1 cellular context compared by ENCODE assay signal in the genomic region with DNA sequence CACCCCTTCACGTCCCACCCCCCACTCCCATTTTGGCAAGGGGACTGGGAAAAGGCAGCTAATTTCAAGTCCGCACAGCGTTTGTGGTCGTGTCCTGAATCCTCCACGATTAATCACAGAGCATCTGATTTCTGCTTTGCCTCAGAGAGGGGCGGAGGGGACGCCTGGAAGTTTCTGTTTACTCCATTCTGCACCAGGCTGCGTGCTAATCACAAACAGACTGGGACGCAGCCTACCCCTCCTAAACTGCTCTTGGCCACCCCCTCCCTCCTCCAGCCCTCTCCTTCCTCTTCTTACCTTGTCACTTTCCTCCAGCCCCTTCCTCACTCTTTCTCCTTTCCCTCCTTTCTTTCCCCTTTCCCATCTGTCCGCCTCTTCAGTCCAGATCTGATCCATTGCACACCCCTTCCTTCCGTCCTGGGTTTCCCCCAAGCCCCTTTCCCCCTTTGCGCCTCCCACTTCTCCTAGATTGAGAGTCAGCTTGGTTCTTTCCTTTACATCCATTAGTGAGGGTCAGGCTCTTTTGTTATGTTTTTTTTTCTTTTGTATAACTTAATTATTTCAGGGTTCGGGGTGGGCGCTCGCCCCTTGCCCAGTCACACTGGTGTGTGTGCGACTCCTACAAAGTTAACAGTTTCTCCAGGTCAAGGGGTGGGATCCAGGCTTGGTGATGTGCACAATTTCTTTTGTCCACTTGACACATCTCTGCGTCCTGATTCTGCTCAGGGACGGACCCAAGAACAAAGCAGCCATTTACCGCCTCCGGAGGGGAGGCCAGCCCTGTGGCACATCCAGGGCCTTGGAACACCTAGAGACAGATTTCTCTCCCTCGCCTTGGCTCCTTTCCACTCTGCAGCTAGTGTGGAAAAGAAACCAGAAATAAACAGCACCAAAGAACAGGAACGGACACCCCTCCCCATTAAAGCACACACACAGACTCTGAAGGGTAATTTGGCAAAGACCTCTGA.
TF ChIP-seq lines count a peak whose summit lies in the region.

No MANE protein-coding gene starts in this region.

TF ChIP-seq in K562, 482 proteins besides CTCF, POLR2A, EP300 and RAD21 (continued from another document and continues in another):
- TF ChIP-seq, protein P1, sequence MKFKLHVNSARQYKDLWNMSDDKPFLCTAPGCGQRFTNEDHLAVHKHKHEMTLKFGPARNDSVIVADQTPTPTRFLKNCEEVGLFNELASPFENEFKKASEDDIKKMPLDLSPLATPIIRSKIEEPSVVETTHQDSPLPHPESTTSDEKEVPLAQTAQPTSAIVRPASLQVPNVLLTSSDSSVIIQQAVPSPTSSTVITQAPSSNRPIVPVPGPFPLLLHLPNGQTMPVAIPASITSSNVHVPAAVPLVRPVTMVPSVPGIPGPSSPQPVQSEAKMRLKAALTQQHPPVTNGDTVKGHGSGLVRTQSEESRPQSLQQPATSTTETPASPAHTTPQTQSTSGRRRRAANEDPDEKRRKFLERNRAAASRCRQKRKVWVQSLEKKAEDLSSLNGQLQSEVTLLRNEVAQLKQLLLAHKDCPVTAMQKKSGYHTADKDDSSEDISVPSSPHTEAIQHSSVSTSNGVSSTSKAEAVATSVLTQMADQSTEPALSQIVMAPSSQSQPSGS (CRISPR knock-in tag; IDR thresholded peaks at IDR 0.05), result no peak
- TF ChIP-seq HNRNPL (IDR thresholded peaks at IDR 0.05; ENCODE audit: low read depth, low read length) (no peak), TEAD1 (CRISPR knock-in tag; IDR thresholded peaks at IDR 0.05) (no peak), ZNF77 (CRISPR knock-in tag; IDR thresholded peaks at IDR 0.05) (no peak), POU5F1 (IDR thresholded peaks at IDR 0.05; ENCODE audit: borderline replicate concordance, low read depth, low read length, partially characterized antibody) (no peak), SMARCA4 (IDR thresholded peaks at IDR 0.05) (peak; percentile 23; the same call in 1 of the 2 replicates), SREBF2 (CRISPR knock-in tag; IDR thresholded peaks at IDR 0.05) (no peak), TEAD2 (tag; IDR thresholded peaks at IDR 0.05) (no peak), RHOXF2B (CRISPR knock-in tag; conservative IDR thresholded peaks at IDR 0.05) (no peak), CBFA2T2 (conservative IDR thresholded peaks at IDR 0.05) (no peak), TCF3 (CRISPR knock-in tag; IDR thresholded peaks at IDR 0.05) (no peak; the same call in 1 of the 2 replicates), GTF2E2 (tag; IDR thresholded peaks at IDR 0.05) (no peak), CSDE1 (IDR thresholded peaks at IDR 0.05) (no peak), POLR2AphosphoS5 (IDR thresholded peaks at IDR 0.05; ENCODE audit: control insufficient read depth, insufficient read depth, low read depth, low read length) (no peak), ZNF263 (CRISPR knock-in tag; IDR thresholded peaks at IDR 0.05; ENCODE audit: borderline replicate concordance) (no peak; the same call in 1 of the 2 replicates), BRD9 (IDR thresholded peaks at IDR 0.05; ENCODE audit: low read depth, partially characterized antibody) (peak; percentile 87), RBM22 (IDR thresholded peaks at IDR 0.05; ENCODE audit: low read depth, low read length, poor library complexity, severe bottlenecking) (no peak), SNIP1 (IDR thresholded peaks at IDR 0.05; ENCODE audit: low read depth) (no peak), CBX2 (IDR thresholded peaks at IDR 0.05; ENCODE audit: insufficient read depth, low read length, poor library complexity, severe bottlenecking) (no peak), PCBP2 (IDR thresholded peaks at IDR 0.05; ENCODE audit: low read depth, low read length, poor library complexity, severe bottlenecking) (no peak), PHB (CRISPR knock-in tag; IDR thresholded peaks at IDR 0.05) (no peak)
- TF ChIP-seq, protein P2, sequence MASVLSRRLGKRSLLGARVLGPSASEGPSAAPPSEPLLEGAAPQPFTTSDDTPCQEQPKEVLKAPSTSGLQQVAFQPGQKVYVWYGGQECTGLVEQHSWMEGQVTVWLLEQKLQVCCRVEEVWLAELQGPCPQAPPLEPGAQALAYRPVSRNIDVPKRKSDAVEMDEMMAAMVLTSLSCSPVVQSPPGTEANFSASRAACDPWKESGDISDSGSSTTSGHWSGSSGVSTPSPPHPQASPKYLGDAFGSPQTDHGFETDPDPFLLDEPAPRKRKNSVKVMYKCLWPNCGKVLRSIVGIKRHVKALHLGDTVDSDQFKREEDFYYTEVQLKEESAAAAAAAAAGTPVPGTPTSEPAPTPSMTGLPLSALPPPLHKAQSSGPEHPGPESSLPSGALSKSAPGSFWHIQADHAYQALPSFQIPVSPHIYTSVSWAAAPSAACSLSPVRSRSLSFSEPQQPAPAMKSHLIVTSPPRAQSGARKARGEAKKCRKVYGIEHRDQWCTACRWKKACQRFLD (CRISPR knock-in tag; IDR thresholded peaks at IDR 0.05), result no peak; the same call in 1 of the 2 replicates
- TF ChIP-seq, protein P3, sequence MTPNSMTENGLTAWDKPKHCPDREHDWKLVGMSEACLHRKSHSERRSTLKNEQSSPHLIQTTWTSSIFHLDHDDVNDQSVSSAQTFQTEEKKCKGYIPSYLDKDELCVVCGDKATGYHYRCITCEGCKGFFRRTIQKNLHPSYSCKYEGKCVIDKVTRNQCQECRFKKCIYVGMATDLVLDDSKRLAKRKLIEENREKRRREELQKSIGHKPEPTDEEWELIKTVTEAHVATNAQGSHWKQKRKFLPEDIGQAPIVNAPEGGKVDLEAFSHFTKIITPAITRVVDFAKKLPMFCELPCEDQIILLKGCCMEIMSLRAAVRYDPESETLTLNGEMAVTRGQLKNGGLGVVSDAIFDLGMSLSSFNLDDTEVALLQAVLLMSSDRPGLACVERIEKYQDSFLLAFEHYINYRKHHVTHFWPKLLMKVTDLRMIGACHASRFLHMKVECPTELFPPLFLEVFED (CRISPR knock-in tag; conservative IDR thresholded peaks at IDR 0.05), result peak; percentile 91; the same call in 1 of the 2 replicates
- TF ChIP-seq, protein P4, sequence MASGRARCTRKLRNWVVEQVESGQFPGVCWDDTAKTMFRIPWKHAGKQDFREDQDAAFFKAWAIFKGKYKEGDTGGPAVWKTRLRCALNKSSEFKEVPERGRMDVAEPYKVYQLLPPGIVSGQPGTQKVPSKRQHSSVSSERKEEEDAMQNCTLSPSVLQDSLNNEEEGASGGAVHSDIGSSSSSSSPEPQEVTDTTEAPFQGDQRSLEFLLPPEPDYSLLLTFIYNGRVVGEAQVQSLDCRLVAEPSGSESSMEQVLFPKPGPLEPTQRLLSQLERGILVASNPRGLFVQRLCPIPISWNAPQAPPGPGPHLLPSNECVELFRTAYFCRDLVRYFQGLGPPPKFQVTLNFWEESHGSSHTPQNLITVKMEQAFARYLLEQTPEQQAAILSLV (tag; IDR thresholded peaks at IDR 0.05), result no peak
- TF ChIP-seq, protein P5, sequence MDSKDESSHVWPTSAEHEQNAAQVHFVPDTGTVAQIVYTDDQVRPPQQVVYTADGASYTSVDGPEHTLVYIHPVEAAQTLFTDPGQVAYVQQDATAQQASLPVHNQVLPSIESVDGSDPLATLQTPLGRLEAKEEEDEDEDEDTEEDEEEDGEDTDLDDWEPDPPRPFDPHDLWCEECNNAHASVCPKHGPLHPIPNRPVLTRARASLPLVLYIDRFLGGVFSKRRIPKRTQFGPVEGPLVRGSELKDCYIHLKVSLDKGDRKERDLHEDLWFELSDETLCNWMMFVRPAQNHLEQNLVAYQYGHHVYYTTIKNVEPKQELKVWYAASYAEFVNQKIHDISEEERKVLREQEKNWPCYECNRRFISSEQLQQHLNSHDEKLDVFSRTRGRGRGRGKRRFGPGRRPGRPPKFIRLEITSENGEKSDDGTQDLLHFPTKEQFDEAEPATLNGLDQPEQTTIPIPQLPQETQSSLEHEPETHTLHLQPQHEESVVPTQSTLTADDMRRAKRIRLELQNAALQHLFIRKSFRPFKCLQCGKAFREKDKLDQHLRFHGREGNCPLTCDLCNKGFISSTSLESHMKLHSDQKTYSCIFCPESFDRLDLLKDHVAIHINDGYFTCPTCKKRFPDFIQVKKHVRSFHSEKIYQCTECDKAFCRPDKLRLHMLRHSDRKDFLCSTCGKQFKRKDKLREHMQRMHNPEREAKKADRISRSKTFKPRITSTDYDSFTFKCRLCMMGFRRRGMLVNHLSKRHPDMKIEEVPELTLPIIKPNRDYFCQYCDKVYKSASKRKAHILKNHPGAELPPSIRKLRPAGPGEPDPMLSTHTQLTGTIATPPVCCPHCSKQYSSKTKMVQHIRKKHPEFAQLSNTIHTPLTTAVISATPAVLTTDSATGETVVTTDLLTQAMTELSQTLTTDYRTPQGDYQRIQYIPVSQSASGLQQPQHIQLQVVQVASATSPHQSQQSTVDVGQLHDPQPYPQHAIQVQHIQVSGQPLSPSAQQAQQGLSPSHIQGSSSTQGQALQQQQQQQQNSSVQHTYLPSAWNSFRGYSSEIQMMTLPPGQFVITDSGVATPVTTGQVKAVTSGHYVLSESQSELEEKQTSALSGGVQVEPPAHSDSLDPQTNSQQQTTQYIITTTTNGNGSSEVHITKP (IDR thresholded peaks at IDR 0.05; ENCODE audit: partially characterized antibody), result peak; percentile 66
- TF ChIP-seq, protein P6, sequence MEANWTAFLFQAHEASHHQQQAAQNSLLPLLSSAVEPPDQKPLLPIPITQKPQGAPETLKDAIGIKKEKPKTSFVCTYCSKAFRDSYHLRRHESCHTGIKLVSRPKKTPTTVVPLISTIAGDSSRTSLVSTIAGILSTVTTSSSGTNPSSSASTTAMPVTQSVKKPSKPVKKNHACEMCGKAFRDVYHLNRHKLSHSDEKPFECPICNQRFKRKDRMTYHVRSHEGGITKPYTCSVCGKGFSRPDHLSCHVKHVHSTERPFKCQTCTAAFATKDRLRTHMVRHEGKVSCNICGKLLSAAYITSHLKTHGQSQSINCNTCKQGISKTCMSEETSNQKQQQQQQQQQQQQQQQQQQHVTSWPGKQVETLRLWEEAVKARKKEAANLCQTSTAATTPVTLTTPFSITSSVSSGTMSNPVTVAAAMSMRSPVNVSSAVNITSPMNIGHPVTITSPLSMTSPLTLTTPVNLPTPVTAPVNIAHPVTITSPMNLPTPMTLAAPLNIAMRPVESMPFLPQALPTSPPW (CRISPR knock-in tag; IDR thresholded peaks at IDR 0.05), result peak; percentile 79
- TF ChIP-seq, protein P7, sequence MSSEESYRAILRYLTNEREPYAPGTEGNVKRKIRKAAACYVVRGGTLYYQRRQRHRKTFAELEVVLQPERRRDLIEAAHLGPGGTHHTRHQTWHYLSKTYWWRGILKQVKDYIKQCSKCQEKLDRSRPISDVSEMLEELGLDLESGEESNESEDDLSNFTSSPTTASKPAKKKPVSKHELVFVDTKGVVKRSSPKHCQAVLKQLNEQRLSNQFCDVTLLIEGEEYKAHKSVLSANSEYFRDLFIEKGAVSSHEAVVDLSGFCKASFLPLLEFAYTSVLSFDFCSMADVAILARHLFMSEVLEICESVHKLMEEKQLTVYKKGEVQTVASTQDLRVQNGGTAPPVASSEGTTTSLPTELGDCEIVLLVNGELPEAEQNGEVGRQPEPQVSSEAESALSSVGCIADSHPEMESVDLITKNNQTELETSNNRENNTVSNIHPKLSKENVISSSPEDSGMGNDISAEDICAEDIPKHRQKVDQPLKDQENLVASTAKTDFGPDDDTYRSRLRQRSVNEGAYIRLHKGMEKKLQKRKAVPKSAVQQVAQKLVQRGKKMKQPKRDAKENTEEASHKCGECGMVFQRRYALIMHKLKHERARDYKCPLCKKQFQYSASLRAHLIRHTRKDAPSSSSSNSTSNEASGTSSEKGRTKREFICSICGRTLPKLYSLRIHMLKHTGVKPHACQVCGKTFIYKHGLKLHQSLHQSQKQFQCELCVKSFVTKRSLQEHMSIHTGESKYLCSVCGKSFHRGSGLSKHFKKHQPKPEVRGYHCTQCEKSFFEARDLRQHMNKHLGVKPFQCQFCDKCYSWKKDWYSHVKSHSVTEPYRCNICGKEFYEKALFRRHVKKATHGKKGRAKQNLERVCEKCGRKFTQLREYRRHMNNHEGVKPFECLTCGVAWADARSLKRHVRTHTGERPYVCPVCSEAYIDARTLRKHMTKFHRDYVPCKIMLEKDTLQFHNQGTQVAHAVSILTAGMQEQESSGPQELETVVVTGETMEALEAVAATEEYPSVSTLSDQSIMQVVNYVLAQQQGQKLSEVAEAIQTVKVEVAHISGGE (CRISPR knock-in tag; IDR thresholded peaks at IDR 0.05), result peak in 1 of 3 experiments; percentile 85; a peak in 3 of 6 replicates
- TF ChIP-seq, protein P8, sequence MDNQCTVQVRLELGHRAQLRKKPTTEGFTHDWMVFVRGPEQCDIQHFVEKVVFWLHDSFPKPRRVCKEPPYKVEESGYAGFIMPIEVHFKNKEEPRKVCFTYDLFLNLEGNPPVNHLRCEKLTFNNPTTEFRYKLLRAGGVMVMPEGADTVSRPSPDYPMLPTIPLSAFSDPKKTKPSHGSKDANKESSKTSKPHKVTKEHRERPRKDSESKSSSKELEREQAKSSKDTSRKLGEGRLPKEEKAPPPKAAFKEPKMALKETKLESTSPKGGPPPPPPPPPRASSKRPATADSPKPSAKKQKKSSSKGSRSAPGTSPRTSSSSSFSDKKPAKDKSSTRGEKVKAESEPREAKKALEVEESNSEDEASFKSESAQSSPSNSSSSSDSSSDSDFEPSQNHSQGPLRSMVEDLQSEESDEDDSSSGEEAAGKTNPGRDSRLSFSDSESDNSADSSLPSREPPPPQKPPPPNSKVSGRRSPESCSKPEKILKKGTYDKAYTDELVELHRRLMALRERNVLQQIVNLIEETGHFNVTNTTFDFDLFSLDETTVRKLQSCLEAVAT (IDR thresholded peaks at IDR 0.05), result peak; percentile 73 to 82; a peak in 3 of 4 replicates
- TF ChIP-seq, protein P9, sequence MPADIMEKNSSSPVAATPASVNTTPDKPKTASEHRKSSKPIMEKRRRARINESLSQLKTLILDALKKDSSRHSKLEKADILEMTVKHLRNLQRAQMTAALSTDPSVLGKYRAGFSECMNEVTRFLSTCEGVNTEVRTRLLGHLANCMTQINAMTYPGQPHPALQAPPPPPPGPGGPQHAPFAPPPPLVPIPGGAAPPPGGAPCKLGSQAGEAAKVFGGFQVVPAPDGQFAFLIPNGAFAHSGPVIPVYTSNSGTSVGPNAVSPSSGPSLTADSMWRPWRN (IDR thresholded peaks at IDR 0.05; ENCODE audit: low read depth), result no peak
